In genomic region chr4:184733654-184734524, GRCh38 we compare ENCODE assay signal across 8 cellular contexts. TPM values are rescaled to one million over a fixed set of nuclear protein-coding genes. Genes with fewer than 3 reads are reported as not detected.
DNase-seq lines count a peak whose midpoint lies in the region; TF ChIP-seq lines count a peak whose summit lies in the region.

Gene CENPU (minus strand): TSS chr4:184734096. CDS start chr4:184734062, 34 bp downstream.

- H3K27ac Mint-ChIP-seq in HFFc6: peak within 1 kb of the TSS; percentile 87
- H3K27ac Mint-ChIP-seq in activated naive CD4-positive, alpha-beta T cell treated with anti-CD3 and anti-CD28 coated beads, Interleukin-2, amount 10 ng/mL, durations not matched to agents 7 days and 5 days: peak within 1 kb of the TSS; percentile 96

- TF ChIP-seq POLR2A in NB4 (IDR thresholded peaks at IDR 0.05; ENCODE audit: extremely low read depth, insufficient read length) (peak; percentile 87), suprapubic skin (IDR thresholded peaks at IDR 0.05) (no peak)

- peak within 1 kb of the TSS; percentile 98 for H3K4me3 Mint-ChIP-seq in HFFc6
- H3K4me3 Mint-ChIP-seq in activated naive CD4-positive, alpha-beta T cell treated with anti-CD3 and anti-CD28 coated beads, Interleukin-2, amount 10 ng/mL, durations not matched to agents 7 days and 5 days: peak within 1 kb of the TSS; percentile 96

- H3K9me3 ChIP-seq in SK-N-MC (ENCODE audit: low read depth, low read length) (no peaks in the 10 kb centered on the region), suprapubic skin (no peaks in the 10 kb centered on the region)

- H3K4me3 ChIP-seq in NB4 (ENCODE audit: low read depth, low read length) (peak within 1 kb of the TSS; percentile 100), SK-N-MC (peak within 1 kb of the TSS; percentile 79), suprapubic skin (peak within 1 kb of the TSS; percentile 69)

- H3K27me3 Mint-ChIP-seq in HFFc6 (ENCODE audit: insufficient read depth): no peaks in the 10 kb centered on the region; the same call in none of the 2 replicates
- no peaks in the 10 kb centered on the region for H3K27me3 Mint-ChIP-seq in activated naive CD4-positive, alpha-beta T cell treated with anti-CD3 and anti-CD28 coated beads, Interleukin-2, amount 10 ng/mL, durations not matched to agents 7 days and 5 days

- DNase-seq in GM04503 (ENCODE audit: low read depth) (peak; percentile 89), HFFc6 (peak; percentile 97), NB4 (ENCODE audit: low read depth) (peak; percentile 99), SK-N-MC (ENCODE audit: low read depth, low spot score) (peak; percentile 97), germinal center (ENCODE audit: low spot score) (peak; percentile 100), non-pigmented ciliary epithelial cell (ENCODE audit: low read depth) (peak; percentile 95), suprapubic skin (ENCODE audit: low spot score in 2 of 2) (peak; percentile 96 to 97)
- DNase-seq in activated naive CD4-positive, alpha-beta T cell treated with anti-CD3 and anti-CD28 coated beads, Interleukin-2, amount 10 ng/mL, durations not matched to agents 7 days and 5 days: peak; percentile 97

- no peaks in the 10 kb centered on the region for H3K36me3 Mint-ChIP-seq in HFFc6 (ENCODE audit: low read depth)
- peaks cover 34% of the 10 kb centered on the region for H3K36me3 Mint-ChIP-seq in activated naive CD4-positive, alpha-beta T cell treated with anti-CD3 and anti-CD28 coated beads, Interleukin-2, amount 10 ng/mL, durations not matched to agents 7 days and 5 days

- TF ChIP-seq CTCF in HFFc6 (IDR thresholded peaks at IDR 0.05) (no peak), NB4 (IDR thresholded peaks at IDR 0.05; ENCODE audit: low read depth, low read length) (no peak), suprapubic skin (IDR thresholded peaks at IDR 0.05) (no peak)

- H3K4me1 ChIP-seq in suprapubic skin: peaks cover 15% of the 10 kb centered on the region

- peaks cover 26% of the 10 kb centered on the region for H3K4me1 Mint-ChIP-seq in HFFc6 (ENCODE audit: low read depth)
- peaks cover 50% of the 10 kb centered on the region for H3K4me1 Mint-ChIP-seq in activated naive CD4-positive, alpha-beta T cell treated with anti-CD3 and anti-CD28 coated beads, Interleukin-2, amount 10 ng/mL, durations not matched to agents 7 days and 5 days

- no peak for TF ChIP-seq EP300 in suprapubic skin (IDR thresholded peaks at IDR 0.05)

- H3K9ac ChIP-seq in SK-N-MC (ENCODE audit: insufficient read length): peak within 1 kb of the TSS; percentile 91

- H3K27ac ChIP-seq in SK-N-MC (peak within 1 kb of the TSS; percentile 80), suprapubic skin (peak within 1 kb of the TSS; percentile 52)

- no peaks in the 10 kb centered on the region for H3K27me3 ChIP-seq in suprapubic skin

- H3K36me3 ChIP-seq in SK-N-MC (ENCODE audit: insufficient read depth, low read length) (peaks cover 26% of the 10 kb centered on the region), suprapubic skin (no peaks in the 10 kb centered on the region)

- WGBS in suprapubic skin: under 1% methylated on average over 37 of the region's 69 CpGs

- CTCF ChIA-PET in activated naive CD4-positive, alpha-beta T cell treated with anti-CD3 and anti-CD28 coated beads, Interleukin-2, amount 10 ng/mL, durations not matched to agents 7 days and 5 days (lab: Charles Lee): interaction anchor here (0.9 to 2.4 kb wide), 6 partner anchors 12 to 470 kb away, joined by 3 to 11 read pairs (median 4); partner anchors contain the start of genes CASP3 and PRIMPOL

- no peaks in the 10 kb centered on the region for H3K9me3 Mint-ChIP-seq in HFFc6
- no peaks in the 10 kb centered on the region for H3K9me3 Mint-ChIP-seq in activated naive CD4-positive, alpha-beta T cell treated with anti-CD3 and anti-CD28 coated beads, Interleukin-2, amount 10 ng/mL, durations not matched to agents 7 days and 5 days

RNA-seq across cellular contexts. Expression of gene CENPU, which starts in this region (rescaled TPM):
- total RNA-seq in HFFc6 (2021; fragmentation: NEBNext Ultra II Directional; extraction: Animal tissue kit (Norgen Biotek cat#: 25700)): 10 to 100 TPM in 5 of 6 experiments, 1 to 10 TPM in 1; 8.8 to 19.1 (median 17.0) TPM
- 10 to 100 TPM in 2 of 4 donors, 1 to 10 TPM in 2; 5.4 to 29.8 (median 9.4) TPM for total RNA-seq in suprapubic skin

Comparison
In these comparisons a context has a peak if more than half of its experiments do, and no peak if none do; other contexts are left out.
1. Peak in every context shown above with its lines: DNase-seq, H3K4me3 ChIP-seq and H3K27ac ChIP-seq.